ENCODE assay signal across 2 cellular contexts in genomic region chrX:107000013-107000515, GRCh38.
TF ChIP-seq lines count a peak whose summit lies in the region.

MORC4 (minus strand) TSS chrX:107000212; CDS start chrX:106999969, 243 bp downstream.

TF ChIP-seq in A549, 52 proteins besides CTCF, POLR2A, EP300 and RAD21 (continued from another document):
- TF ChIP-seq E2F6 (IDR thresholded peaks at IDR 0.05; ENCODE audit: borderline replicate concordance, low read depth) (peak; percentile 92), SMC3 (IDR thresholded peaks at IDR 0.05) (no peak), PHF8 (IDR thresholded peaks at IDR 0.05; ENCODE audit: borderline replicate concordance, low read depth) (0 out of 2 replicates have a peak, but pooled peaks have one; percentile 19), CEBPB (IDR thresholded peaks at IDR 0.05) (peak; percentile 10 to 18; a peak in 1 of 4 replicates)
- TF ChIP-seq, protein P1, sequence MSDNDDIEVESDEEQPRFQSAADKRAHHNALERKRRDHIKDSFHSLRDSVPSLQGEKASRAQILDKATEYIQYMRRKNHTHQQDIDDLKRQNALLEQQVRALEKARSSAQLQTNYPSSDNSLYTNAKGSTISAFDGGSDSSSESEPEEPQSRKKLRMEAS (IDR thresholded peaks at IDR 0.05), result peak; percentile 59; the same call in 1 of the 2 replicates

TF ChIP-seq in H1, 55 proteins besides CTCF, POLR2A, EP300 and RAD21 (continued from another document):
- TF ChIP-seq BACH1 (IDR thresholded peaks at IDR 0.05; ENCODE audit: low read length) (no peak), E2F6 (IDR thresholded peaks at IDR 0.05) (peak; percentile 80), TAF1 (IDR thresholded peaks at IDR 0.05; ENCODE audit: low read depth, low read length) (0 out of 2 replicates have a peak, but pooled peaks have one; percentile 39), ATF2 (IDR thresholded peaks at IDR 0.05; ENCODE audit: low read length) (no peak), YY1 (IDR thresholded peaks at IDR 0.05; ENCODE audit: low read depth, low read length) (peak; percentile 89), PHF8 (conservative IDR thresholded peaks at IDR 0.05; ENCODE audit: low read depth, low read length) (no peak), GTF2F1 (IDR thresholded peaks at IDR 0.05; ENCODE audit: borderline replicate concordance, low read depth, low read length) (no peak)
- TF ChIP-seq, protein P1 (IDR thresholded peaks at IDR 0.05), result peak; percentile 52
